ENCODE assay signal across 9 cellular contexts in genomic region chr15:97904196-97904572, GRCh38. TPM values are rescaled to one million over a fixed set of nuclear protein-coding genes. Genes with fewer than 3 reads are reported as not detected.
DNase-seq lines count a peak whose midpoint lies in the region; ATAC-seq and TF ChIP-seq lines count a peak whose summit lies in the region.
"Had no signal": no experiment of that assay in that cellular context is flagged by ENCODE, and none has a peak within 500 bp of the region (broad histone marks: within the 10 kb centered on the region; RNA-seq: fewer than 3 reads in every experiment).

No MANE protein-coding gene starts in this region.

- no peaks in the 10 kb centered on the region for H3K36me3 ChIP-seq in H7 (replicated peaks; ENCODE audit: control insufficient read depth, insufficient read depth, low read length)
- no peaks in the 10 kb centered on the region for H3K36me3 ChIP-seq in iPS DF 6.9 (ENCODE audit: control insufficient read depth, insufficient read depth, low read length)
- H3K36me3 ChIP-seq in spleen = no peaks in the 10 kb centered on the region

- H3K4me3 Mint-ChIP-seq in brain = peak overlapping the region; percentile 5 to 60 (median 52)
- H3K4me3 Mint-ChIP-seq: naive thymus-derived CD8-positive, alpha-beta T cell had no signal

- H3K4me1 ChIP-seq in iPS DF 6.9 (ENCODE audit: control insufficient read depth, insufficient read depth, low read length) (no peaks in the 10 kb centered on the region; the same call in 1 of the 2 replicates), spleen (peaks cover 0 to 6% (median 3%) of the 10 kb centered on the region in 6 donors)

- DNase-seq in C1 segment of cervical spinal cord (lab: John Stamatoyannopoulos, UW) (peak in 10 of 14 donors; percentile 8 to 70 (median 24)), H7 (peak; percentile 87), NCI-H774 (lab: John Stamatoyannopoulos, UW) (peak; percentile 45), iPS DF 6.9 (ENCODE audit: low read depth, low spot score) (peak; percentile 67), spleen (peak; percentile 78), NCI-H2107 treated with DMSO at 0.1 percent for 48 hours (lab: John Stamatoyannopoulos, UW; ENCODE audit: unreplicated experiment) (no peak)

- H3K27ac Mint-ChIP-seq in brain = peak overlapping the region in 1 of 5 experiments; percentile 3
- H3K27ac Mint-ChIP-seq: naive thymus-derived CD8-positive, alpha-beta T cell had no signal

- H3K27me3 ChIP-seq in H7 (ENCODE audit: control insufficient read depth, insufficient read depth, low read length) (no peaks in the 10 kb centered on the region), iPS DF 6.9 (ENCODE audit: control insufficient read depth, insufficient read depth, low read length) (no peaks in the 10 kb centered on the region), spleen (replicated peaks in 1 of 7) (peaks cover 0 to 52% (median 10%) of the 10 kb centered on the region in 7 donors)

- peaks cover 11% of the 10 kb centered on the region for H3K27me3 Mint-ChIP-seq in brain

- no peaks in the 10 kb centered on the region for H3K36me3 Mint-ChIP-seq in brain
- H3K36me3 Mint-ChIP-seq: naive thymus-derived CD8-positive, alpha-beta T cell had no signal

- TF ChIP-seq POLR2A in spleen (IDR thresholded peaks at IDR 0.05) = no peak

- no CpG with 5 or more reads among the region's 22 CpGs for WGBS in iPS DF 6.9 (ENCODE audit: insufficient coverage, insufficient read length)
- 0 to 14% (median 2%) methylated on average over 7 to 22 of the region's 22 CpGs for WGBS in spleen, 5 donors

- H3K9me3 ChIP-seq in iPS DF 6.9 (ENCODE audit: control insufficient read depth, insufficient read depth, low read length) = no peaks in the 10 kb centered on the region
- no peaks in the 10 kb centered on the region for H3K9me3 ChIP-seq in spleen

- TF ChIP-seq CTCF in brain (conservative IDR thresholded peaks at IDR 0.05) (peak; percentile 86 to 89), spleen (IDR thresholded peaks at IDR 0.05 in 8 of 11, conservative IDR thresholded peaks at IDR 0.05 in 3 of 11) (peak in 9 of 11 experiments; percentile 27 to 62 (median 47))

- ATAC-seq in HG02623 (IDR thresholded peaks at IDR 0.05; ENCODE audit: unreplicated experiment) = no peak
- ATAC-seq: naive thymus-derived CD8-positive, alpha-beta T cell had no signal

- H3K4me3 ChIP-seq in H7 (ENCODE audit: insufficient read depth, low read depth, low read length) = no peak overlapping the region
- H3K4me3 ChIP-seq in iPS DF 6.9 (ENCODE audit: low read length) = no peak overlapping the region
- no peak overlapping the region for H3K4me3 ChIP-seq in spleen

- H3K27ac ChIP-seq in iPS DF 6.9 (ENCODE audit: low read length) (no peak overlapping the region), spleen (no peak overlapping the region)

- H3K9me3 Mint-ChIP-seq in brain = peaks cover 0 to 3% (median 0%) of the 10 kb centered on the region in 5 experiments
- H3K9me3 Mint-ChIP-seq: naive thymus-derived CD8-positive, alpha-beta T cell had no signal

- peaks cover 16% of the 10 kb centered on the region for H3K4me1 Mint-ChIP-seq in brain

- intact Hi-C loops in spleen (cut with DNase I; ENCODE audit: low total_unique reads) = no loop called here

RNA-seq across cellular contexts. Expression of gene ARRDC4, which starts 56.3 kb away (rescaled TPM):
- total RNA-seq in H7 (2014; rRNA removed; shearing (Covaris generic)) = 1.0 and 4.1 TPM in 2 replicates
- polyA plus RNA-seq in brain (ENCODE audit: insufficient read depth, low read depth, low replicate concordance) = 4.3 TPM
- 10 to 100 TPM; 11.7 to 24.2 (median 17.5) TPM for total RNA-seq in spleen
- 10 to 100 TPM in 1 of 3 donors, 1 to 10 TPM in 2; 7.7 to 13.2 (median 9.5) TPM for polyA plus RNA-seq in spleen
